ENCODE assay signal across 2 cellular contexts in the genomic region with DNA sequence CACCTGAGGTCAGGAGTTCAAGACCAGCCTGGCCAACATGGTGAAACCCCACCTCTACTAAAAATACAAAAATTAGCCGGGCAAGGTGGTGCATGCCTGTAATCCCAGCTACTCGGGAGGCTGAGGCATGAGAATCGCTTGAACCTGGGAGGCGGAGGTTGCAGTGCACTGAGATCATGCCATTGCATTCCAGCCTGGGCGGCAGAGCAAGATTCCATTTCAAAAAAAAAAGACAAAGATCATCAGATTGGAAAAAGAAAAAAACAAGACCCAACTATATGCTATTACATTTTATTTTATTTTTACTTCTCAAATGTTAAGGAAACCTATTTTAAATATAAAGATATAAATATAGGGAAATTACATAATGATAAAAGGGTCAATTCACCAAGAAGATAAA. TPM values are rescaled to one million over a fixed set of nuclear protein-coding genes. Genes with fewer than 3 reads are reported as not detected.
"Had no signal": no experiment of that assay in that cellular context is flagged by ENCODE, and none has a peak within 500 bp of the region (broad histone marks: within the 10 kb centered on the region; RNA-seq: fewer than 3 reads in every experiment).

No MANE protein-coding gene starts in this region.

RNA-seq across cellular contexts. Expression of a gene that starts 25.0 kb away (rescaled TPM):
- total RNA-seq: mononuclear cell had no signal
- polyA plus RNA-seq: keratinocyte had no signal
